1 cellular context compared by ENCODE assay signal in the genomic region with DNA sequence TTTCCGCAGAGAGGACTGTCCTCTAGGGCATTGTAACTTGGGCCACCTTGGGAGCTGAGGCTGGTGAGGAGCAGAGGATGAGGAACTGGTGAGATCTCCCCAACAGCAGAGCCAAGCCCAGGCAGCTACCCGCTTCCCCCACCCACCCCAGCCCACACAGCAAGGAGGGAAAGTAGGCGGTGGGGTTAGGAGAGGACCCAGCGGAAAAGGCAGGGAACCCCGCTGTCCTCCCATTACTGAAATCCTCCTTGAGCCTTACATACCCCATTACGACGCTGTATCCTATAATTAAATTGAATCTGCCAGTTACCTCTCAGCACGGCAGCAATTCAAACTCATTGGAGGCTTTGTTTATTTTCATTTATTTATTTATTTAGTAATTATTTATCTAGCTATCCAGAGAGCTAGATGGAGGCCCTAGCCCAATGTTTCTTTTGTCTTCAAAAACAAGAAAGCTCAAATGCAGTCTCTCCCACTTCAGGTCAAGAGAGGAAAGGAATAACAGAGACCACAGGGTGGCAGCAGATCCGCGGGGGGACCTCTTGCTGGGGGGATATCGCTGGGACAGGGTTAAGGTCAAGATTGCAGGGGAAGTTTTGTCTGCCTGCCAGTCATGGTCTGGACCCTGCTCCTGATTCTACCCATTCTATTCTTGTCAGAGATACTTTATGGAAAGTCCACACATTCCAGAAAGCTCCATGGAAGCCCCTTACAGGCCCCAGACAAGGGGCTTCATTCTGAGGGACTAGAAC.
TF ChIP-seq lines count a peak whose summit lies in the region.

No MANE protein-coding gene starts in this region.

TF ChIP-seq in SK-N-SH, 30 proteins besides CTCF, POLR2A, EP300 and RAD21 (continued from another document):
- TF ChIP-seq, protein P1, sequence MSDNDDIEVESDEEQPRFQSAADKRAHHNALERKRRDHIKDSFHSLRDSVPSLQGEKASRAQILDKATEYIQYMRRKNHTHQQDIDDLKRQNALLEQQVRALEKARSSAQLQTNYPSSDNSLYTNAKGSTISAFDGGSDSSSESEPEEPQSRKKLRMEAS (IDR thresholded peaks at IDR 0.05; ENCODE audit: low read depth), result no peak
- no peak for TF ChIP-seq RCOR1 (IDR thresholded peaks at IDR 0.05; ENCODE audit: low read length)
- TF ChIP-seq POLR2AphosphoS5 (IDR thresholded peaks at IDR 0.05; ENCODE audit: low read depth, low read length), result no peak
- no peak for TF ChIP-seq RXRA (IDR thresholded peaks at IDR 0.05; ENCODE audit: borderline replicate concordance, low read depth)
- no peak for TF ChIP-seq ELF1 (IDR thresholded peaks at IDR 0.05)
- TF ChIP-seq FOSL2 (IDR thresholded peaks at IDR 0.05; ENCODE audit: borderline replicate concordance, low read depth), result no peak
